Comparison of ENCODE assay signal across 30 cellular contexts in the genomic region with DNA sequence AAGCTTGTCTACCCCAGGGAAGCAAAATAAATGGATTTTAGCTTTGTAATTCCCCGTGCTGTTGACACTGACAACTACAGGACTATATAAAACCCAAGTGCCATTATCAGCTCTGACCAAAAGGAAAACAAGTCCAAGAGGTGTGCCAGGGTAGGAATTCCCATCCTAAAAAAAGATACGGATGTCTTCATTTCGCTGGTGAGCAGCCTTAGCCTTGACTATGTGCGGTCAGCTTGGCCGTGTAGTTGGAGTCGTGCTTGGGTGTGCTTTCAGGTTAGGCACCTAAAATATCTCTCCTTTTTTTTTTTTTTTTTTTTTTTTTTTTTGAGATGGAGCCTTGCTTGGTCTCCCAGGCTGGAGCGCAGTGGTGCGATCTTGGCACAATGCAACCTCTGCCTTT. TPM values are rescaled to one million over a fixed set of nuclear protein-coding genes. Genes with fewer than 3 reads are reported as not detected.
"Had no signal": no experiment of that assay in that cellular context is flagged by ENCODE, and none has a peak within 500 bp of the region (broad histone marks: within the 10 kb centered on the region; RNA-seq: fewer than 3 reads in every experiment).

No MANE protein-coding gene starts in this region.

- H3K9me3 ChIP-seq: adrenal gland, body of pancreas, Peyer's patch, SJCRH30, SK-N-SH had no signal

- H3K27ac ChIP-seq: adrenal gland, body of pancreas, Peyer's patch, SJCRH30 had no signal

- DNase-seq: activated CD4-positive, alpha-beta memory T cell treated with anti-CD3 and anti-CD28 coated beads for 36 hours; activated CD4-positive, alpha-beta T cell treated with anti-CD3 and anti-CD28 coated beads for 4 hours; activated CD4-positive, alpha-beta T cell treated with anti-CD3 and anti-CD28 coated beads, Interleukin-2, amount 50 U/mL, for 1 hour; activated CD4-positive, CD25-positive, alpha-beta regulatory T cell treated with anti-CD3 and anti-CD28 coated beads, Interleukin-2, amount 50 U/mL, for 72 hours; activated CD8-positive, alpha-beta memory T cell treated with anti-CD3 and anti-CD28 coated beads, Interleukin-2, amount 50 U/mL, for 4 hours; activated gamma-delta T cell treated with Interleukin-2 at 50 U/mL for 16 hours; activated naive CD4-positive, alpha-beta T cell treated with anti-CD3 and anti-CD28 coated beads for 36 hours; activated T-cell treated with anti-CD3 and anti-CD28 coated beads for 4 hours; activated T-cell treated with anti-CD3 and anti-CD28 coated beads, Interleukin-2, amount 50 U/mL, for 4 hours; adrenal gland; body of pancreas; central memory CD4-positive, alpha-beta T cell; NCI-H1092 treated with DMSO at 0.1 percent for 48 hours; NCI-H1417; NCI-H146; NCI-H187; NCI-H2029 treated with DMSO at 0.1 percent for 48 hours; NCI-H2107; NCI-H2171; NCI-H510A; NCI-H526; NCI-H748 treated with DMSO at 0.1 percent for 48 hours; NK-92 treated with Interleukin-12 subunit alpha and Interleukin-12 subunit beta, amount 100 ng/mL, for 24 hours; PC-3; Peyer's patch; RPMI8226; SJCRH30; SK-N-SH had no signal

- H3K4me1 ChIP-seq: adrenal gland, body of pancreas, Peyer's patch, SJCRH30 had no signal

- ATAC-seq: activated naive CD4-positive, alpha-beta T cell treated with anti-CD3 and anti-CD28 coated beads, Interleukin-2, amount 50 U/mL, for 72 hours; activated T-cell treated with anti-CD3 and anti-CD28 coated beads, Interleukin-2, amount 50 U/mL, for 4 hours; body of pancreas; PC-3; WTC11 had no signal

- H3K36me3 ChIP-seq: adrenal gland, Peyer's patch, SJCRH30 had no signal

- H3K4me3 ChIP-seq: adrenal gland, body of pancreas, Peyer's patch, SJCRH30 had no signal

- H3K27me3 ChIP-seq: adrenal gland, body of pancreas, Peyer's patch, SJCRH30 had no signal

RNA-seq across cellular contexts. Expression of gene ACTN2, which starts 28.9 kb away (rescaled TPM):
- total RNA-seq: PC-3 had no signal
